25 cellular contexts compared by ENCODE assay signal in the genomic region with DNA sequence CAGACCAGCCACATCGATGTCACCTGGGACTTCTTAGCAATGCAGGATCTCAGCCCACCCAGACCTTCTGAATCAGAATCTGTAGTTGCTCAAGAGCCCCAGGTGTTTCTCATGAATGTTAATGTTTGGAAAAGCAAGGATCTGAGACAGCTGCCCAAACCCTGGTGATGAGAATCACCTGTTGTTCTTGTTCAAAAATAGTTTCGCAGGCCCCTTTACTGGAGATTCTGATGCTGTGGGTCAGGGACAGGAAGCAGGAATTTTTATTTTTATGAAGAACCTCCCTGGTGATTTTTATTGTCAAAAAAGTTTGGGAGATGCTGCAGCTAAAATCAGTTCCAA. TPM values are rescaled to one million over a fixed set of nuclear protein-coding genes. Genes with fewer than 3 reads are reported as not detected.
"Had no signal": no experiment of that assay in that cellular context is flagged by ENCODE, and none has a peak within 500 bp of the region (broad histone marks: within the 10 kb centered on the region; RNA-seq: fewer than 3 reads in every experiment).

No MANE protein-coding gene starts in this region.

- DNase-seq: activated CD4-positive, alpha-beta memory T cell treated with anti-CD3 and anti-CD28 coated beads for 36 hours; activated CD4-positive, alpha-beta T cell treated with anti-CD3 and anti-CD28 coated beads, Interleukin-2, amount 10 ng/mL, durations not matched to agents 7 days and 5 days; activated CD4-positive, CD25-positive, alpha-beta regulatory T cell; activated gamma-delta T cell treated with Interleukin-2 at 50 U/mL for 16 hours; activated naive CD4-positive, alpha-beta T cell treated with anti-CD3 and anti-CD28 coated beads, Interleukin-2, amount 10 ng/mL, durations not matched to agents 7 days and 5 days; activated naive CD8-positive, alpha-beta T cell treated with anti-CD3 and anti-CD28 coated beads for 36 hours; activated T-cell treated with anti-CD3 and anti-CD28 coated beads for 4 hours; activated T-cell treated with anti-CD3 and anti-CD28 coated beads, Interleukin-2, amount 50 U/mL, for 48 hours; MM.1S; NCI-H1105; NCI-H1436; NCI-H2029 treated with DMSO at 0.1 percent for 48 hours; NCI-H345; NCI-H510A; NCI-H526 treated with DMSO at 0.1 percent for 48 hours; T-cell; T-helper 2 cell; T1000 had no signal

- H3K9me3 Mint-ChIP-seq: activated CD4-positive, alpha-beta memory T cell treated with anti-CD3 and anti-CD28 coated beads for 36 hours; activated CD4-positive, alpha-beta T cell treated with anti-CD3 and anti-CD28 coated beads, Interleukin-2, amount 10 ng/mL, durations not matched to agents 7 days and 5 days; activated naive CD4-positive, alpha-beta T cell treated with anti-CD3 and anti-CD28 coated beads, Interleukin-2, amount 10 ng/mL, durations not matched to agents 7 days and 5 days; activated naive CD8-positive, alpha-beta T cell treated with anti-CD3 and anti-CD28 coated beads for 36 hours; activated T-helper 2 cell treated with anti-CD3 and anti-CD28 coated beads, Interferon-gamma antibody, Interleukin-2, Interleukin-4, amounts not matched to agents 10 μg/mL and 5 μg/mL and 100 μg/mL, durations not matched to agents 14 hours and 24 hours and 36 hours; T-cell had no signal

- H3K27me3 ChIP-seq: breast epithelium had no signal

- H3K4me1 ChIP-seq: breast epithelium had no signal

- ATAC-seq: Right ventricle myocardium inferior, T-cell had no signal

- H3K4me1 Mint-ChIP-seq: activated CD4-positive, alpha-beta T cell treated with anti-CD3 and anti-CD28 coated beads, Interleukin-2, amount 10 ng/mL, durations not matched to agents 7 days and 5 days; activated naive CD4-positive, alpha-beta T cell treated with anti-CD3 and anti-CD28 coated beads, Interleukin-2, amount 10 ng/mL, durations not matched to agents 7 days and 5 days; activated naive CD8-positive, alpha-beta T cell treated with anti-CD3 and anti-CD28 coated beads for 36 hours; T-cell had no signal

- H3K27ac ChIP-seq: breast epithelium, SK-N-MC had no signal

- H3K36me3 Mint-ChIP-seq: activated CD4-positive, alpha-beta memory T cell treated with anti-CD3 and anti-CD28 coated beads for 36 hours; activated naive CD4-positive, alpha-beta T cell treated with anti-CD3 and anti-CD28 coated beads, Interleukin-2, amount 10 ng/mL, durations not matched to agents 7 days and 5 days; activated naive CD8-positive, alpha-beta T cell treated with anti-CD3 and anti-CD28 coated beads for 36 hours; T-cell had no signal

- H3K4me3 Mint-ChIP-seq: activated CD4-positive, alpha-beta memory T cell treated with anti-CD3 and anti-CD28 coated beads for 36 hours; activated CD4-positive, alpha-beta T cell treated with anti-CD3 and anti-CD28 coated beads, Interleukin-2, amount 10 ng/mL, durations not matched to agents 7 days and 5 days; activated naive CD4-positive, alpha-beta T cell treated with anti-CD3 and anti-CD28 coated beads, Interleukin-2, amount 10 ng/mL, durations not matched to agents 7 days and 5 days; activated naive CD8-positive, alpha-beta T cell treated with anti-CD3 and anti-CD28 coated beads for 36 hours; T-cell had no signal

- FAIRE-seq: TTC549 had no signal

- H3K9me3 ChIP-seq: breast epithelium had no signal

- H3K27ac Mint-ChIP-seq: activated CD4-positive, alpha-beta memory T cell treated with anti-CD3 and anti-CD28 coated beads for 36 hours; activated CD4-positive, alpha-beta T cell treated with anti-CD3 and anti-CD28 coated beads, Interleukin-2, amount 10 ng/mL, durations not matched to agents 7 days and 5 days; activated naive CD4-positive, alpha-beta T cell treated with anti-CD3 and anti-CD28 coated beads, Interleukin-2, amount 10 ng/mL, durations not matched to agents 7 days and 5 days; activated naive CD8-positive, alpha-beta T cell treated with anti-CD3 and anti-CD28 coated beads for 36 hours; activated T-helper 2 cell treated with anti-CD3 and anti-CD28 coated beads, Interferon-gamma antibody, Interleukin-2, Interleukin-4, amounts not matched to agents 10 μg/mL and 5 μg/mL and 100 μg/mL, durations not matched to agents 14 hours and 24 hours and 36 hours; T-cell had no signal

- H3K36me3 ChIP-seq: breast epithelium had no signal

- H3K4me3 ChIP-seq: breast epithelium, SK-N-MC had no signal

- H3K27me3 Mint-ChIP-seq: activated CD4-positive, alpha-beta T cell treated with anti-CD3 and anti-CD28 coated beads, Interleukin-2, amount 10 ng/mL, durations not matched to agents 7 days and 5 days; activated naive CD8-positive, alpha-beta T cell treated with anti-CD3 and anti-CD28 coated beads for 36 hours; T-cell had no signal

RNA-seq across cellular contexts. Expression of a gene that starts 56.8 kb away (rescaled TPM):
- total RNA-seq: activated CD4-positive, alpha-beta memory T cell treated with anti-CD3 and anti-CD28 coated beads for 36 hours; activated CD4-positive, alpha-beta T cell treated with anti-CD3 and anti-CD28 coated beads, Interleukin-2, amount 10 ng/mL, durations not matched to agents 7 days and 5 days; activated CD8-positive, alpha-beta memory T cell treated with anti-CD3 and anti-CD28 coated beads for 36 hours; activated naive CD8-positive, alpha-beta T cell treated with anti-CD3 and anti-CD28 coated beads for 36 hours; activated T-helper 2 cell treated with anti-CD3 and anti-CD28 coated beads, Interferon-gamma antibody, Interleukin-2, Interleukin-4, amounts not matched to agents 10 μg/mL and 5 μg/mL and 100 μg/mL, durations not matched to agents 14 hours and 24 hours and 36 hours; OCI-LY7; Right ventricle myocardium inferior had no signal
